ENCODE assay signal across 16 cellular contexts in the genomic region with DNA sequence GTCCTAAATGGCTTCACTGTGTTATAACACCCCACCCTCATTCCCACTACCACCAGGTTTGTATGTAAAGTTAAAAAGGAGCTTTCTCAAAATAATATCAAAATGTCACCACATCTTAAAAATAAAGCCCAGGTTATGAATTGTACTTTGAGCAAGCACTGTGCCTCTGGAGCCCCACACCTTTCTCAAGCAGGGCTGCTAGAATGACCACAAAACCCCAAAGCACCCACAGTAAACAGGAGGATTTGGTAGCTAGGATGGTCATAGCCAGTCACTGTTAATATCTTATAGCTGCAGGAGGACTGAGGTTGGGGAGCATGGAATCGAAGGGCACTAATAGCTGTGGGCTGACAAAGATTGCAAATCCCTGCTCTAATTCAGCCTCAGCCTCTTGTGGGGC.
"Had no signal": no experiment of that assay in that cellular context is flagged by ENCODE, and none has a peak within 500 bp of the region (broad histone marks: within the 10 kb centered on the region; RNA-seq: fewer than 3 reads in every experiment).

No MANE protein-coding gene starts in this region.

- H3K27ac ChIP-seq: epithelial cell of prostate, hepatocyte, neutrophil, pancreas, right lobe of liver, tibial artery had no signal

- H3K4me1 ChIP-seq: pancreas, right lobe of liver, tibial artery had no signal

- DNase-seq: activated CD4-positive, alpha-beta T cell treated with anti-CD3 and anti-CD28 coated beads, Interleukin-2, amount 10 ng/mL, durations not matched to agents 7 days and 5 days; activated naive CD4-positive, alpha-beta T cell treated with anti-CD3 and anti-CD28 coated beads for 36 hours; activated T-cell treated with anti-CD3 and anti-CD28 coated beads, Interleukin-2, amount 50 U/mL, for 1 hour; left cardiac atrium; mesenchymal stem cell; mucosa of descending colon; naive thymus-derived CD4-positive, alpha-beta T cell; pancreas; right lobe of liver; stimulated activated naive CD4-positive, alpha-beta T cell; substantia nigra; T1000; tibial artery had no signal

- H3K4me2 ChIP-seq: hepatocyte had no signal

- H3K27me3 ChIP-seq: hepatocyte, neutrophil, pancreas, right lobe of liver, tibial artery had no signal

- H3K9me3 Mint-ChIP-seq: activated naive CD4-positive, alpha-beta T cell treated with anti-CD3 and anti-CD28 coated beads for 36 hours had no signal

- H3K4me3 ChIP-seq: hepatocyte, mucosa of descending colon, pancreas, right lobe of liver, tibial artery had no signal

- H2AFZ ChIP-seq: hepatocyte had no signal

- H3K27ac Mint-ChIP-seq: activated CD4-positive, alpha-beta T cell treated with anti-CD3 and anti-CD28 coated beads, Interleukin-2, amount 10 ng/mL, durations not matched to agents 7 days and 5 days; activated naive CD4-positive, alpha-beta T cell treated with anti-CD3 and anti-CD28 coated beads for 36 hours had no signal

- H3K79me2 ChIP-seq: hepatocyte had no signal

- ATAC-seq: left cardiac atrium; mucosa of descending colon; naive thymus-derived CD4-positive, alpha-beta T cell; pancreas; right lobe of liver had no signal

- H3K36me3 ChIP-seq: neutrophil, pancreas, right lobe of liver, tibial artery had no signal

- H3K9me3 ChIP-seq: mucosa of descending colon, neutrophil, pancreas, right lobe of liver, tibial artery had no signal

- H3K4me3 Mint-ChIP-seq: activated CD4-positive, alpha-beta T cell treated with anti-CD3 and anti-CD28 coated beads, Interleukin-2, amount 10 ng/mL, durations not matched to agents 7 days and 5 days; activated naive CD4-positive, alpha-beta T cell treated with anti-CD3 and anti-CD28 coated beads for 36 hours; naive thymus-derived CD4-positive, alpha-beta T cell had no signal
